Comparison of ENCODE assay signal across 14 cellular contexts in the genomic region with DNA sequence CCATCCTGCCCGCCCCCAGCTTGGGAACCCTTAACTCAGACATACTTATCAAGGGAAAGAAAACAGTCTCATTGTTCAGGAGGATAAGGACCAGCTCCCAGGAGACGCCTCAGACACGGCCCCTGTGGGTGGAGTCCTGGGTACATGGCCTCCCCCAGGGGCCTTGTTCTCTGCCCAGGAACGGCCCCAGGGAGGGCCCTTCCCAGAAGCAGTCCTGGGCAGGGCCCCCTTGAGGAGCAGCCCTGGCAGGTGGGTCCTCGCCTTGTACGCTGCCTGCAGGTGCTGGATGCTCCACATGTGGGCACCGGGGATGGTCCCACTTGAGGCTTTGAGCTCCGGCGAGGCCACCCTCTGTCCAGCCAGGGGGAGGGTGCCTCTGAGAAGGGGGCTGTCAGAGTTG.
"Had no signal": no experiment of that assay in that cellular context is flagged by ENCODE, and none has a peak within 500 bp of the region (broad histone marks: within the 10 kb centered on the region; RNA-seq: fewer than 3 reads in every experiment).

No MANE protein-coding gene starts in this region.

- DNase-seq: activated CD4-positive, alpha-beta T cell treated with anti-CD3 and anti-CD28 coated beads, Interleukin-2, amount 50 U/mL, for 1 hour; activated CD4-positive, CD25-positive, alpha-beta regulatory T cell; activated naive CD4-positive, alpha-beta T cell treated with anti-CD3 and anti-CD28 coated beads, Interleukin-2, amount 10 ng/mL, durations not matched to agents 7 days and 5 days; activated T-cell treated with anti-CD3 and anti-CD28 coated beads for 4 hours; adrenal gland; central memory CD4-positive, alpha-beta T cell; effector memory CD4-positive, alpha-beta T cell; lower lobe of right lung; midbrain; retina; stimulated activated CD4-positive, alpha-beta T cell treated with anti-CD3 and anti-CD28 coated beads, Interleukin-15, amount 100 ng/mL, for 24 hours; stimulated activated CD4-positive, alpha-beta T cell treated with anti-CD3 and anti-CD28 coated beads, Interleukin-4, amount 100 ng/mL, for 24 hours; stomach; T1000 had no signal
